1 cellular context compared by ENCODE assay signal in genomic region chr18:51029694-51030536, GRCh38.
TF ChIP-seq lines count a peak whose summit lies in the region.

Gene SMAD4, plus strand, starts transcription at chr18:51030213. Its CDS starts 16,834 bp downstream, at chr18:51047047.

TF ChIP-seq in HEK293, 187 proteins besides CTCF, POLR2A, EP300 and RAD21 (continued from another document and continues in another):
- no peak for TF ChIP-seq TSHZ1 (tag by site-specific recombination; IDR thresholded peaks at IDR 0.05; ENCODE audit: borderline replicate concordance)
- no peak for TF ChIP-seq ZNF404 (tag by site-specific recombination; IDR thresholded peaks at IDR 0.05)
- no peak for TF ChIP-seq ZNF2 (tag by site-specific recombination; IDR thresholded peaks at IDR 0.05)
- no peak for TF ChIP-seq FEZF1 (tag by site-specific recombination; IDR thresholded peaks at IDR 0.05)
- no peak for TF ChIP-seq ZNF292 (tag by site-specific recombination; IDR thresholded peaks at IDR 0.05; ENCODE audit: borderline replicate concordance, low read depth)
- TF ChIP-seq HOXC10 (CRISPR knock-in tag; IDR thresholded peaks at IDR 0.05): no peak
- TF ChIP-seq ZNF530 (tag by site-specific recombination; IDR thresholded peaks at IDR 0.05; ENCODE audit: low read depth): no peak
- 0 out of 2 replicates have a peak, but pooled peaks have one; percentile 19 for TF ChIP-seq ZNF423 (tag by site-specific recombination; IDR thresholded peaks at IDR 0.05)
- TF ChIP-seq ZBTB7A (tag by site-specific recombination; IDR thresholded peaks at IDR 0.05; ENCODE audit: low read depth): no peak
- no peak for TF ChIP-seq GLI2 (tag by site-specific recombination; IDR thresholded peaks at IDR 0.05; ENCODE audit: borderline replicate concordance, low read depth)
- TF ChIP-seq ZEB2 (tag by site-specific recombination; IDR thresholded peaks at IDR 0.05): no peak
- no peak for TF ChIP-seq ZNF302 (tag by site-specific recombination; IDR thresholded peaks at IDR 0.05; ENCODE audit: low read depth)
- no peak for TF ChIP-seq ZNF366 (tag by site-specific recombination; conservative IDR thresholded peaks at IDR 0.05)
- no peak for TF ChIP-seq ZNF10 (tag by site-specific recombination; IDR thresholded peaks at IDR 0.05)
- TF ChIP-seq ZFP3 (tag by site-specific recombination; IDR thresholded peaks at IDR 0.05; ENCODE audit: low read depth): no peak
- TF ChIP-seq ZNF677 (tag by site-specific recombination; IDR thresholded peaks at IDR 0.05): no peak
- TF ChIP-seq PRDM1 (tag by site-specific recombination; IDR thresholded peaks at IDR 0.05): 0 out of 2 replicates have a peak, but pooled peaks have one; percentile 53
- TF ChIP-seq ATF2 (tag by site-specific recombination; IDR thresholded peaks at IDR 0.05; ENCODE audit: low read depth): no peak
- no peak for TF ChIP-seq ZNF223 (tag by site-specific recombination; IDR thresholded peaks at IDR 0.05)
- TF ChIP-seq HOXD13 (CRISPR knock-in tag; IDR thresholded peaks at IDR 0.05; ENCODE audit: borderline replicate concordance): no peak
- no peak; the same call in 1 of the 2 replicates for TF ChIP-seq ZSCAN30 (tag by site-specific recombination; IDR thresholded peaks at IDR 0.05)
- peak; percentile 35; the same call in 1 of the 2 replicates for TF ChIP-seq ZNF394 (tag by site-specific recombination; IDR thresholded peaks at IDR 0.05; ENCODE audit: borderline replicate concordance)
- no peak for TF ChIP-seq SETDB1 (IDR thresholded peaks at IDR 0.05; ENCODE audit: insufficient read length, low read length)
- no peak for TF ChIP-seq ZNF140 (tag by site-specific recombination; IDR thresholded peaks at IDR 0.05)
- peak; percentile 43; the same call in 1 of the 2 replicates for TF ChIP-seq KLF9 (tag by site-specific recombination; IDR thresholded peaks at IDR 0.05; ENCODE audit: low read depth)
- TF ChIP-seq ZNF473 (tag by site-specific recombination; IDR thresholded peaks at IDR 0.05): no peak
- no peak for TF ChIP-seq ZBTB10 (tag by site-specific recombination; IDR thresholded peaks at IDR 0.05)
- peak; percentile 87; the same call in 1 of the 2 replicates for TF ChIP-seq ZFP37 (tag by site-specific recombination; IDR thresholded peaks at IDR 0.05)
- TF ChIP-seq ZNF146 (tag by site-specific recombination; IDR thresholded peaks at IDR 0.05): no peak
- no peak for TF ChIP-seq ZNF791 (tag by site-specific recombination; IDR thresholded peaks at IDR 0.05)
- TF ChIP-seq PATZ1 (tag by site-specific recombination; IDR thresholded peaks at IDR 0.05): peak; percentile 75
- no peak for TF ChIP-seq GLI4 (tag by site-specific recombination; IDR thresholded peaks at IDR 0.05)
- no peak for TF ChIP-seq ZNF548 (tag by site-specific recombination; IDR thresholded peaks at IDR 0.05)
- TF ChIP-seq ZNF211 (tag by site-specific recombination; IDR thresholded peaks at IDR 0.05; ENCODE audit: low read depth): no peak
- TF ChIP-seq AEBP2 (tag by site-specific recombination; IDR thresholded peaks at IDR 0.05; ENCODE audit: borderline replicate concordance): no peak
- TF ChIP-seq ZNF280D (tag by site-specific recombination; IDR thresholded peaks at IDR 0.05): no peak
- no peak for TF ChIP-seq YY2 (tag by site-specific recombination; IDR thresholded peaks at IDR 0.05)
- TF ChIP-seq ZNF596 (tag by site-specific recombination; IDR thresholded peaks at IDR 0.05): no peak
- peak; percentile 66 for TF ChIP-seq EGR2 (tag by site-specific recombination; IDR thresholded peaks at IDR 0.05; ENCODE audit: low read depth)
- TF ChIP-seq ZNF488 (tag by site-specific recombination; IDR thresholded peaks at IDR 0.05): no peak
- no peak for TF ChIP-seq HOXA7 (CRISPR knock-in tag; IDR thresholded peaks at IDR 0.05; ENCODE audit: borderline replicate concordance)
- peak; percentile 73 for TF ChIP-seq GLIS2 (tag by site-specific recombination; IDR thresholded peaks at IDR 0.05)
- no peak for TF ChIP-seq ZNF184 (tag by site-specific recombination; IDR thresholded peaks at IDR 0.05)
- no peak for TF ChIP-seq KLF10 (tag by site-specific recombination; IDR thresholded peaks at IDR 0.05)
- TF ChIP-seq ZBTB49 (tag by site-specific recombination; IDR thresholded peaks at IDR 0.05; ENCODE audit: low read depth): no peak
- TF ChIP-seq ZNF654 (tag by site-specific recombination; IDR thresholded peaks at IDR 0.05; ENCODE audit: low read depth): no peak
- no peak for TF ChIP-seq ZNF433 (tag by site-specific recombination; IDR thresholded peaks at IDR 0.05; ENCODE audit: low read depth)
- no peak for TF ChIP-seq ZNF23 (tag by site-specific recombination; IDR thresholded peaks at IDR 0.05; ENCODE audit: borderline replicate concordance)
- no peak for TF ChIP-seq ZNF529 (tag by site-specific recombination; IDR thresholded peaks at IDR 0.05; ENCODE audit: insufficient replicate concordance)
- no peak for TF ChIP-seq ZNF830 (tag by site-specific recombination; IDR thresholded peaks at IDR 0.05; ENCODE audit: low read depth)
